Comparison of ENCODE assay signal across 8 cellular contexts in the genomic region with DNA sequence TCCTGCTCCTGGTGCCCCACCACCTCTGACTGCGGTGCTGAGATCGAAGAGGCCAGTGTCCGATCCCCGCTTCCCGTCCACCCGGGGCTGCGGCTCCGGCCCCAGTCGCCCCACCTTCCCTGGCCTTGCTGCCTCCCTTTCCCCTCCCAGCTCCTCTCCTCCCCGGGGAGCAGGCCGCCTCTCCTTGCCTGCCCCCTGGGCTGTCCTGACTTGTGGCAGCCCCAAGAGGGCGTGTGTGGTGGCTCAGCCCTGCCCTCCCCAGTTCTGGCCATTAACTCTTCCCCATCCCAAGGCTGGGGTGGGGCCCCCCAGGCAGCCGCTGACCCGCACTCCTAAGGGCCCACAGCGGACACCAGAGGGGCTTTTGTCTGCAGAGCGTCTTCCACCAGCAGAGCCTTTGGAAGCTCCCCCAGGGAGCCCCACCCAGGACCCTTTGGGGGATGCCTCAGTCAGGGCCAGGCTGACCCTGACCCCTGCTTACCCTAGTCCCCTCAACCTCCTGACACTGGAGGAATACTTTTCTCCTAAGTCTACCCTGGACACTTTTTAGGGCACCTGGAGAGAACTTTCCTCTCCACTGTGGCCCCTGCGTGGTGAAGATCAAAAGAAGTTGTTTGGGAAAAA. TPM values are rescaled to one million over a fixed set of nuclear protein-coding genes. Genes with fewer than 3 reads are reported as not detected.
DNase-seq lines count a peak whose midpoint lies in the region; ATAC-seq and TF ChIP-seq lines count a peak whose summit lies in the region.

No MANE protein-coding gene starts in this region.

- ATAC-seq in GM19452 (IDR thresholded peaks at IDR 0.05; ENCODE audit: unreplicated experiment) = peak; percentile 41
- peak; percentile 36 for ATAC-seq in HG03571 (IDR thresholded peaks at IDR 0.05; ENCODE audit: unreplicated experiment)
- ATAC-seq in activated CD8-positive, alpha-beta memory T cell treated with anti-CD3 and anti-CD28 coated beads, Interleukin-2, amount 10 ng/mL, durations not matched to agents 7 days and 5 days = peak; percentile 54
- ATAC-seq in psoas muscle = peak; percentile 86 to 94 (median 90)

- peaks cover 44% of the 10 kb centered on the region for H3K27me3 Mint-ChIP-seq in activated CD8-positive, alpha-beta memory T cell treated with anti-CD3 and anti-CD28 coated beads, Interleukin-2, amount 10 ng/mL, durations not matched to agents 7 days and 5 days
- peaks cover 31% of the 10 kb centered on the region for H3K27me3 Mint-ChIP-seq in glutamatergic neuron (ENCODE audit: unreplicated experiment)

- intact Hi-C loops in psoas muscle (cut with DNase I) = loop anchor here in 1 of 2 donors (5.0 kb wide), 2 partner anchors 50 to 130 kb away; no protein-coding TSS in a partner anchor

- H3K4me3 Mint-ChIP-seq in activated CD8-positive, alpha-beta memory T cell treated with anti-CD3 and anti-CD28 coated beads, Interleukin-2, amount 10 ng/mL, durations not matched to agents 7 days and 5 days = peak overlapping the region; percentile 55
- peak overlapping the region; percentile 75 for H3K4me3 Mint-ChIP-seq in glutamatergic neuron (ENCODE audit: unreplicated experiment)

- CTCF ChIA-PET in activated CD8-positive, alpha-beta memory T cell treated with anti-CD3 and anti-CD28 coated beads, Interleukin-2, amount 10 ng/mL, durations not matched to agents 7 days and 5 days (lab: Charles Lee) = interaction anchor here (1.1 to 9.5 kb wide), 8 partner anchors 16 to 168 kb away, joined by 3 to 79 read pairs (median 5); partner anchors contain the start of genes RTN4RL2, SLC43A1 and TIMM10

- no peaks in the 10 kb centered on the region for H3K36me3 ChIP-seq in psoas muscle (ENCODE audit: insufficient read depth in 1 of 2, low read depth in 1 of 2)

- H3K4me3 ChIP-seq in psoas muscle = peak overlapping the region; percentile 74

- 15 to 31% (median 17%) methylated on average over 13 to 17 of the region's 17 CpGs for WGBS in psoas muscle, 3 donors

- H3K9me3 Mint-ChIP-seq in activated CD8-positive, alpha-beta memory T cell treated with anti-CD3 and anti-CD28 coated beads, Interleukin-2, amount 10 ng/mL, durations not matched to agents 7 days and 5 days (ENCODE audit: low read depth) = no peaks in the 10 kb centered on the region
- peaks cover 33% of the 10 kb centered on the region for H3K9me3 Mint-ChIP-seq in glutamatergic neuron (ENCODE audit: unreplicated experiment)

- H3K27ac Mint-ChIP-seq in activated CD8-positive, alpha-beta memory T cell treated with anti-CD3 and anti-CD28 coated beads, Interleukin-2, amount 10 ng/mL, durations not matched to agents 7 days and 5 days = peak overlapping the region; percentile 17
- H3K27ac Mint-ChIP-seq in glutamatergic neuron (ENCODE audit: unreplicated experiment) = no peak overlapping the region

- no peaks in the 10 kb centered on the region for H3K4me1 ChIP-seq in psoas muscle

- TF ChIP-seq CTCF in glutamatergic neuron (IDR thresholded peaks at IDR 0.05; ENCODE audit: partially characterized antibody, unreplicated experiment) = peak; percentile 50
- peak; percentile 59 for TF ChIP-seq CTCF in psoas muscle (IDR thresholded peaks at IDR 0.05)

- DNase-seq in Daoy (ENCODE audit: low read depth) (peak; percentile 67), glutamatergic neuron (peak; percentile 49), psoas muscle (peak; percentile 59 to 82), NCI-H446 treated with DMSO at 0.1 percent for 48 hours (lab: John Stamatoyannopoulos, UW) (no peak), NCI-H1105 treated with DMSO at 0.1 percent for 48 hours (lab: John Stamatoyannopoulos, UW) (no peak)
- DNase-seq in activated CD8-positive, alpha-beta memory T cell treated with anti-CD3 and anti-CD28 coated beads, Interleukin-2, amount 10 ng/mL, durations not matched to agents 7 days and 5 days = no peak

- no peaks in the 10 kb centered on the region for H3K36me3 Mint-ChIP-seq in activated CD8-positive, alpha-beta memory T cell treated with anti-CD3 and anti-CD28 coated beads, Interleukin-2, amount 10 ng/mL, durations not matched to agents 7 days and 5 days
- peaks cover 5% of the 10 kb centered on the region for H3K36me3 Mint-ChIP-seq in glutamatergic neuron (ENCODE audit: unreplicated experiment)

- peaks cover 29% of the 10 kb centered on the region for H3K4me1 Mint-ChIP-seq in activated CD8-positive, alpha-beta memory T cell treated with anti-CD3 and anti-CD28 coated beads, Interleukin-2, amount 10 ng/mL, durations not matched to agents 7 days and 5 days
- peaks cover 58% of the 10 kb centered on the region for H3K4me1 Mint-ChIP-seq in glutamatergic neuron (ENCODE audit: low read depth, unreplicated experiment)

- peaks cover 0 to 3% (median 0%) of the 10 kb centered on the region in 3 donors for H3K27me3 ChIP-seq in psoas muscle (ENCODE audit: insufficient read depth in 3 of 3, low read length in 2 of 3)

- no peaks in the 10 kb centered on the region for H3K9me3 ChIP-seq in psoas muscle

- peak overlapping the region; percentile 75 for H3K27ac ChIP-seq in psoas muscle

RNA-seq across cellular contexts. Expression of gene RTN4RL2, which starts 16.7 kb away (rescaled TPM):
- 0.23 TPM in 1 of 2 replicates, not detected in the other for total RNA-seq in Daoy (2014; rRNA removed; shearing (Covaris generic))
- total RNA-seq in activated CD8-positive, alpha-beta memory T cell treated with anti-CD3 and anti-CD28 coated beads, Interleukin-2, amount 10 ng/mL, durations not matched to agents 7 days and 5 days = not detected
- total RNA-seq in glutamatergic neuron (ENCODE audit: unreplicated experiment) (119 TPM), psoas muscle (1 to 10 TPM in 1 of 4 donors, under 1 TPM in 3; 0.77 to 1.1 (median 0.84) TPM)
- under 1 TPM; 0.44 to 0.61 (median 0.49) TPM for polyA plus RNA-seq in psoas muscle

RNA-seq across cellular contexts. Expression of gene SLC43A1, which starts 38.5 kb away (rescaled TPM):
- 5.6 and 9.0 TPM in 2 replicates for total RNA-seq in Daoy (2014; rRNA removed; shearing (Covaris generic))
- total RNA-seq in activated CD8-positive, alpha-beta memory T cell treated with anti-CD3 and anti-CD28 coated beads, Interleukin-2, amount 10 ng/mL, durations not matched to agents 7 days and 5 days = 10 to 100 TPM; 24.6 to 25.8 TPM
- 5.2 TPM for total RNA-seq in glutamatergic neuron (ENCODE audit: unreplicated experiment)
- 10 to 100 TPM in 1 of 4 donors, 1 to 10 TPM in 3; 4.1 to 15.3 (median 7.1) TPM for total RNA-seq in psoas muscle
- 10 to 100 TPM in 1 of 3 donors, 1 to 10 TPM in 2; 3.5 to 13.7 (median 7.5) TPM for polyA plus RNA-seq in psoas muscle

RNA-seq across cellular contexts. Expression of gene SLC43A3, which starts 50.1 kb away (rescaled TPM):
- 122 and 135 TPM in 2 replicates for total RNA-seq in Daoy (2014; rRNA removed; shearing (Covaris generic))
- 100 to 1,000 TPM; 106 to 117 TPM for total RNA-seq in activated CD8-positive, alpha-beta memory T cell treated with anti-CD3 and anti-CD28 coated beads, Interleukin-2, amount 10 ng/mL, durations not matched to agents 7 days and 5 days
- total RNA-seq in glutamatergic neuron (ENCODE audit: unreplicated experiment) (10.8 TPM), psoas muscle (10 to 100 TPM; 10.6 to 18.8 (median 16.0) TPM)
- 10 to 100 TPM in 1 of 3 donors, 1 to 10 TPM in 2; 5.8 to 14.7 (median 6.4) TPM for polyA plus RNA-seq in psoas muscle

RNA-seq across cellular contexts. Expression of gene TIMM10, which starts 53.6 kb away (rescaled TPM):
- 164 and 188 TPM in 2 replicates for total RNA-seq in Daoy (2014; rRNA removed; shearing (Covaris generic))
- total RNA-seq in activated CD8-positive, alpha-beta memory T cell treated with anti-CD3 and anti-CD28 coated beads, Interleukin-2, amount 10 ng/mL, durations not matched to agents 7 days and 5 days = 10 to 100 TPM; 74.5 to 92.9 TPM
- total RNA-seq in glutamatergic neuron (ENCODE audit: unreplicated experiment) = 51.2 TPM
- 10 to 100 TPM; 55.0 to 90.0 (median 73.0) TPM for total RNA-seq in psoas muscle
- 100 to 1,000 TPM in 2 of 3 donors, 10 to 100 TPM in 1; 97.7 to 149 (median 112) TPM for polyA plus RNA-seq in psoas muscle

Comparison
In these comparisons a context has a peak if more than half of its experiments do, and no peak if none do; other contexts are left out.
1. DNase-seq: peak in Daoy (single experiment), glutamatergic neuron (single experiment) and psoas muscle (2 of 2); none in activated CD8-positive, alpha-beta memory T cell treated with anti-CD3 and anti-CD28 coated beads, Interleukin-2, amount 10 ng/mL, durations not matched to agents 7 days and 5 days (single experiment), NCI-H446 treated with DMSO at 0.1 percent for 48 hours (single experiment) and NCI-H1105 treated with DMSO at 0.1 percent for 48 hours (single experiment).
2. ATAC-seq: peak in every context shown above with its lines; median percentile 90 in psoas muscle; 54 in activated CD8-positive, alpha-beta memory T cell treated with anti-CD3 and anti-CD28 coated beads, Interleukin-2, amount 10 ng/mL, durations not matched to agents 7 days and 5 days; 41 in GM19452; 36 in HG03571.
3. RNA of gene RTN4RL2, which starts 16.7 kb away (total RNA-seq): 119 TPM in glutamatergic neuron (single experiment); 0.77 to 1.1 TPM in psoas muscle, 0.23 TPM in Daoy and not detected in activated CD8-positive, alpha-beta memory T cell treated with anti-CD3 and anti-CD28 coated beads, Interleukin-2, amount 10 ng/mL, durations not matched to agents 7 days and 5 days; every median in the first group is over 10 times any median in the second.